ENCODE assay signal across 8 cellular contexts in genomic region chr6:137717074-137718073, GRCh38.
DNase-seq lines count a peak whose midpoint lies in the region; ATAC-seq and TF ChIP-seq lines count a peak whose summit lies in the region.

No MANE protein-coding gene starts in this region.

- H3K27me3 ChIP-seq in Loucy (ENCODE audit: insufficient read depth, low read length, poor library complexity, severe bottlenecking), result no peaks in the 10 kb centered on the region

- no peaks in the 10 kb centered on the region for H3K9me3 ChIP-seq in Loucy (ENCODE audit: insufficient read depth, low read depth, low read length)

- H3K36me3 ChIP-seq in Loucy (ENCODE audit: insufficient read depth, low read length), result no peaks in the 10 kb centered on the region

- no peaks in the 10 kb centered on the region for H3F3A ChIP-seq in Loucy (ENCODE audit: low read depth)

- no peak overlapping the region for H2AFZ ChIP-seq in Loucy (ENCODE audit: low read length)

- peaks cover 36% of the 10 kb centered on the region for H3K4me1 Mint-ChIP-seq in activated naive CD8-positive, alpha-beta T cell treated with anti-CD3 and anti-CD28 coated beads, Interleukin-2, amount 10 ng/mL, durations not matched to agents 7 days and 5 days

- H3K27me3 Mint-ChIP-seq in activated naive CD8-positive, alpha-beta T cell treated with anti-CD3 and anti-CD28 coated beads, Interleukin-2, amount 10 ng/mL, durations not matched to agents 7 days and 5 days, result no peaks in the 10 kb centered on the region

- H4K20me1 ChIP-seq in Loucy (ENCODE audit: insufficient read depth, low read length, poor library complexity, severe bottlenecking), result no peaks in the 10 kb centered on the region

- H3K36me3 Mint-ChIP-seq in activated naive CD8-positive, alpha-beta T cell treated with anti-CD3 and anti-CD28 coated beads, Interleukin-2, amount 10 ng/mL, durations not matched to agents 7 days and 5 days, result peaks cover 11% of the 10 kb centered on the region

- H3K4me3 ChIP-seq in Loucy (ENCODE audit: low read length, poor library complexity, severe bottlenecking), result no peak overlapping the region

- H3K79me2 ChIP-seq in Loucy (ENCODE audit: insufficient read depth, low read length), result no peaks in the 10 kb centered on the region

- POLR2A ChIA-PET in activated naive CD8-positive, alpha-beta T cell treated with anti-CD3 and anti-CD28 coated beads, Interleukin-2, amount 10 ng/mL, durations not matched to agents 7 days and 5 days (lab: Charles Lee), result interaction anchor here (0.6 to 1.9 kb wide), 4 partner anchors 88 to 233 kb away, joined by 3 to 22 read pairs (median 4); partner anchors contain the start of gene TNFAIP3

- peaks cover 32% of the 10 kb centered on the region for H3K4me1 ChIP-seq in Loucy (ENCODE audit: insufficient read depth, low read length, poor library complexity, severe bottlenecking)

- TF ChIP-seq CTCF in Loucy (conservative IDR thresholded peaks at IDR 0.05; ENCODE audit: low read length), result no peak

- H3K27ac Mint-ChIP-seq in activated naive CD8-positive, alpha-beta T cell treated with anti-CD3 and anti-CD28 coated beads, Interleukin-2, amount 10 ng/mL, durations not matched to agents 7 days and 5 days, result peak overlapping the region; percentile 81

- peaks cover 4% of the 10 kb centered on the region for H3K9me3 Mint-ChIP-seq in activated naive CD8-positive, alpha-beta T cell treated with anti-CD3 and anti-CD28 coated beads, Interleukin-2, amount 10 ng/mL, durations not matched to agents 7 days and 5 days

- H3K4me2 ChIP-seq in Loucy (ENCODE audit: low read depth, low read length, poor library complexity, severe bottlenecking), result peak overlapping the region; percentile 3

- peak; percentile 89 for DNase-seq in T-helper 22 cell (ENCODE audit: low read depth)
- peak; percentile 65 for DNase-seq in activated naive CD8-positive, alpha-beta T cell treated with anti-CD3 and anti-CD28 coated beads, Interleukin-2, amount 10 ng/mL, durations not matched to agents 7 days and 5 days
- DNase-seq in stimulated activated CD8-positive, alpha-beta memory T cell treated with anti-CD3 and anti-CD28 coated beads, Interleukin-15, amount 100 ng/mL, for 4 hours (ENCODE audit: low read depth in 2 of 2), result peak; percentile 28 to 58
- DNase-seq in foreskin melanocyte, result no peak
- DNase-seq in A172 (ENCODE audit: low spot score), result no peak

- H3K9me2 ChIP-seq in Loucy (replicated peaks; ENCODE audit: low read depth, low read length), result no peaks in the 10 kb centered on the region

- ATAC-seq in activated naive CD8-positive, alpha-beta T cell treated with anti-CD3 and anti-CD28 coated beads, Interleukin-2, amount 10 ng/mL, durations not matched to agents 7 days and 5 days (ENCODE audit: low read depth), result peak; percentile 69
- no peak for ATAC-seq in GM21737 (IDR thresholded peaks at IDR 0.05; ENCODE audit: unreplicated experiment)
- ATAC-seq in HG02588 (IDR thresholded peaks at IDR 0.05; ENCODE audit: unreplicated experiment), result no peak

- no peak overlapping the region for H3K9ac ChIP-seq in Loucy (ENCODE audit: low read depth, low read length, poor library complexity, severe bottlenecking)

- peak overlapping the region; percentile 56 for H3K4me3 Mint-ChIP-seq in activated naive CD8-positive, alpha-beta T cell treated with anti-CD3 and anti-CD28 coated beads, Interleukin-2, amount 10 ng/mL, durations not matched to agents 7 days and 5 days

Comparison
In these comparisons a context has a peak if more than half of its experiments do, and no peak if none do; other contexts are left out.
1. DNase-seq: peak in T-helper 22 cell (single experiment), activated naive CD8-positive, alpha-beta T cell treated with anti-CD3 and anti-CD28 coated beads, Interleukin-2, amount 10 ng/mL, durations not matched to agents 7 days and 5 days (single experiment) and stimulated activated CD8-positive, alpha-beta memory T cell treated with anti-CD3 and anti-CD28 coated beads, Interleukin-15, amount 100 ng/mL, for 4 hours (2 of 2); none in foreskin melanocyte (single experiment) and A172 (single experiment).